9 cellular contexts compared by ENCODE assay signal in genomic region chr11:128632151-128632791, GRCh38. TPM values are rescaled to one million over a fixed set of nuclear protein-coding genes. Genes with fewer than 3 reads are reported as not detected.
DNase-seq lines count a peak whose midpoint lies in the region; ATAC-seq and TF ChIP-seq lines count a peak whose summit lies in the region.
"Had no signal": no experiment of that assay in that cellular context is flagged by ENCODE, and none has a peak within 500 bp of the region (broad histone marks: within the 10 kb centered on the region; RNA-seq: fewer than 3 reads in every experiment).

No MANE protein-coding gene starts in this region.

- in situ Hi-C loops in Panc1 (cut with HindIII; ENCODE audit: low pct_unique_long_range_greater_than_20kb, low sequenced_read_pairs) = no loop called here

- H3K4me3 Mint-ChIP-seq in stimulated activated memory B cell treated with anti-CD40 and anti-IgM and Interleukin-4, amounts not matched to agents 10 μg/mL and 1 μg/mL and 100 μg/mL, for 72 hours = no peak overlapping the region

- no peak overlapping the region for H2AFZ ChIP-seq in hepatocyte

- peak; percentile 87 for TF ChIP-seq CTCF in Panc1 (IDR thresholded peaks at IDR 0.05)
- TF ChIP-seq CTCF in hepatocyte (IDR thresholded peaks at IDR 0.05; ENCODE audit: poor library complexity) = peak; percentile 66

- no peaks in the 10 kb centered on the region for H3K27me3 Mint-ChIP-seq in stimulated activated memory B cell treated with anti-CD40 and anti-IgM and Interleukin-4, amounts not matched to agents 10 μg/mL and 1 μg/mL and 100 μg/mL, for 72 hours

- no peak overlapping the region for H3K9ac ChIP-seq in adipocyte (ENCODE audit: low read length)

- H3K27me3 ChIP-seq in Panc1 (ENCODE audit: control insufficient read depth, insufficient read depth, low read length) (no peaks in the 10 kb centered on the region), adipocyte (replicated peaks; ENCODE audit: control insufficient read depth, insufficient read depth, low read length) (peaks cover 8% of the 10 kb centered on the region), hepatocyte (no peaks in the 10 kb centered on the region)

- H3K36me3 ChIP-seq in Panc1 (ENCODE audit: control insufficient read depth, insufficient read depth, low read length) = no peaks in the 10 kb centered on the region
- H3K36me3 ChIP-seq in adipocyte (ENCODE audit: control insufficient read depth, insufficient read depth, low read length, severe bottlenecking) = no peaks in the 10 kb centered on the region
- H3K36me3 ChIP-seq in hepatocyte (replicated peaks; ENCODE audit: insufficient read depth, low read depth) = no peaks in the 10 kb centered on the region

- H3K9me3 ChIP-seq in Panc1 (ENCODE audit: control insufficient read depth, insufficient read depth, low read depth, low read length) (no peaks in the 10 kb centered on the region), adipocyte (ENCODE audit: control insufficient read depth, low read length) (no peaks in the 10 kb centered on the region), hepatocyte (ENCODE audit: low read depth) (no peaks in the 10 kb centered on the region)

- no peak overlapping the region for H3K27ac Mint-ChIP-seq in stimulated activated memory B cell treated with anti-CD40 and anti-IgM and Interleukin-4, amounts not matched to agents 10 μg/mL and 1 μg/mL and 100 μg/mL, for 72 hours

- no peak overlapping the region for H3K4me3 ChIP-seq in Panc1 (ENCODE audit: low read depth in 2 of 2, low read length in 2 of 2)
- no peak overlapping the region for H3K4me3 ChIP-seq in adipocyte (ENCODE audit: low read length)
- H3K4me3 ChIP-seq in hepatocyte = no peak overlapping the region
- H3K4me3 ChIP-seq: skin epidermis had no signal

- no peaks in the 10 kb centered on the region for H3K36me3 Mint-ChIP-seq in stimulated activated memory B cell treated with anti-CD40 and anti-IgM and Interleukin-4, amounts not matched to agents 10 μg/mL and 1 μg/mL and 100 μg/mL, for 72 hours

- no peaks in the 10 kb centered on the region for H3K79me2 ChIP-seq in hepatocyte

- H3K4me1 Mint-ChIP-seq in stimulated activated memory B cell treated with anti-CD40 and anti-IgM and Interleukin-4, amounts not matched to agents 10 μg/mL and 1 μg/mL and 100 μg/mL, for 72 hours = peaks cover 56% of the 10 kb centered on the region

- intact Hi-C loops in Panc1 (cut with micrococcal nuclease; ENCODE audit: unreplicated experiment) = loop anchor here (5.0 kb wide), 2 partner anchors 110 to 475 kb away; no protein-coding TSS in a partner anchor

- ATAC-seq in HG02588 (IDR thresholded peaks at IDR 0.05; ENCODE audit: unreplicated experiment) (peak; percentile 28), Panc1 (peak; percentile 74)
- ATAC-seq in stimulated activated memory B cell treated with anti-CD40 and anti-IgM and Interleukin-4, amounts not matched to agents 10 μg/mL and 1 μg/mL and 100 μg/mL, for 72 hours = peak; percentile 56

- no peak overlapping the region for H3K4me2 ChIP-seq in hepatocyte

- POLR2A ChIA-PET in Panc1 (lab: Charles Lee) = no interaction called here

- no peaks in the 10 kb centered on the region for H3K9me2 ChIP-seq in hepatocyte (replicated peaks; ENCODE audit: insufficient read depth)

- DNase-seq in ELR (ENCODE audit: low read depth) (peak; percentile 74), Panc1 (ENCODE audit: low read depth, low spot score) (peak; percentile 46), adipocyte (ENCODE audit: low read depth) (peak; percentile 80), hepatocyte (ENCODE audit: low spot score) (peak; percentile 68), cortex of kidney (lab: John Stamatoyannopoulos, UW) (no peak), NCI-H524 treated with DMSO at 0.1 percent for 48 hours (lab: John Stamatoyannopoulos, UW) (no peak)

- CTCF ChIA-PET in Panc1 (lab: Charles Lee) = interaction anchor here (0.5 to 1.2 kb wide), 14 partner anchors 61 to 837 kb away, joined by 3 to 7 read pairs (median 4); no protein-coding TSS in a partner anchor

- no TSS peak for BruUV-seq in Panc1 (replicated peaks; lab: Mats Ljungman, UMichigan)

- no peaks in the 10 kb centered on the region for H3K4me1 ChIP-seq in Panc1 (ENCODE audit: control insufficient read depth, insufficient read depth, low read length)
- H3K4me1 ChIP-seq in adipocyte (ENCODE audit: control insufficient read depth, insufficient read depth, low read length) = peaks cover 20% of the 10 kb centered on the region
- H3K4me1 ChIP-seq in hepatocyte (ENCODE audit: insufficient read depth) = peaks cover 9% of the 10 kb centered on the region

- H3K9me3 Mint-ChIP-seq in stimulated activated memory B cell treated with anti-CD40 and anti-IgM and Interleukin-4, amounts not matched to agents 10 μg/mL and 1 μg/mL and 100 μg/mL, for 72 hours = no peaks in the 10 kb centered on the region

- 56% methylated on average over 6 of the region's 6 CpGs for WGBS in hepatocyte (ENCODE audit: low lambda C conversion rate, missing lambda C conversion rate)

- H4K20me1 ChIP-seq in hepatocyte (ENCODE audit: insufficient read depth, poor library complexity, severe bottlenecking) = no peaks in the 10 kb centered on the region

- H3K27ac ChIP-seq in Panc1 (ENCODE audit: low read length) = no peak overlapping the region
- H3K27ac ChIP-seq in hepatocyte = no peak overlapping the region

RNA-seq across cellular contexts. Expression of gene ETS1, which starts 44.9 kb away (rescaled TPM):
- 66.4 TPM for total RNA-seq in Panc1 (2021; ENCODE audit: unreplicated experiment)
- polyA plus RNA-seq in Panc1 (2012; ENCODE audit: insufficient read length) = 38.6 TPM
- 19.7 and 21.8 TPM in 2 replicates for total RNA-seq in hepatocyte
- 6.6 and 6.7 TPM in 2 replicates for polyA plus RNA-seq in hepatocyte

Comparison
In these comparisons a context has a peak if more than half of its experiments do, and no peak if none do; other contexts are left out.
1. DNase-seq: peak in ELR (single experiment), Panc1 (single experiment), adipocyte (single experiment) and hepatocyte (single experiment); none in cortex of kidney (single experiment) and NCI-H524 treated with DMSO at 0.1 percent for 48 hours (single experiment).
2. Peak in every context shown above with its lines, with median percentiles within 50 percentile points of each other: ATAC-seq.